In genomic region chr1:41917835-41918449, GRCh38 we compare ENCODE assay signal across 8 cellular contexts. TPM values are rescaled to one million over a fixed set of nuclear protein-coding genes. Genes with fewer than 3 reads are reported as not detected.
A peak's percentile ranks its signal among the peaks of the same experiment; 100 is the strongest.
DNase-seq lines count a peak whose midpoint lies in the region; ATAC-seq lines count a peak whose summit lies in the region.

No MANE protein-coding gene starts in this region.

- DNase-seq in C1 segment of cervical spinal cord (lab: John Stamatoyannopoulos, UW) (peak in 11 of 14 donors; percentile 28 to 70 (median 41)), HK-2 (ENCODE audit: unreplicated experiment) (peak; percentile 40), T-helper 17 cell (peak in 1 of 3 donors; percentile 46), left colon (peak in 1 of 2 donors; percentile 53)
- DNase-seq in central memory CD8-positive, alpha-beta T cell (ENCODE audit: low spot score in 2 of 2) = no peak
- peak; percentile 43 to 58 for DNase-seq in stimulated activated CD4-positive, alpha-beta T cell treated with anti-CD3 and anti-CD28 coated beads, Interleukin-2, amount 100 ng/mL, for 24 hours

- no peaks in the 10 kb centered on the region for H3K36me3 Mint-ChIP-seq in T-helper 17 cell (ENCODE audit: low read depth)
- H3K36me3 Mint-ChIP-seq in central memory CD8-positive, alpha-beta T cell (ENCODE audit: insufficient read depth) = peaks cover 4% of the 10 kb centered on the region

- H3K4me3 Mint-ChIP-seq in T-helper 17 cell = peak overlapping the region; percentile 92
- peak overlapping the region; percentile 83 for H3K4me3 Mint-ChIP-seq in central memory CD8-positive, alpha-beta T cell

- ATAC-seq in T-helper 17 cell (peak; percentile 20), left colon (peak; percentile 79), HG02884 (IDR thresholded peaks at IDR 0.05; ENCODE audit: unreplicated experiment) (no peak), HG02981 (IDR thresholded peaks at IDR 0.05; ENCODE audit: unreplicated experiment) (no peak)
- no peak for ATAC-seq in central memory CD8-positive, alpha-beta T cell (replicated peaks; ENCODE audit: extremely low read depth, poor library complexity, severe bottlenecking)

- H3K9me3 Mint-ChIP-seq in central memory CD8-positive, alpha-beta T cell = peaks cover 5% of the 10 kb centered on the region

- H3K27ac Mint-ChIP-seq in T-helper 17 cell = peak overlapping the region; percentile 82
- H3K27ac Mint-ChIP-seq in central memory CD8-positive, alpha-beta T cell (ENCODE audit: low read depth) = peak overlapping the region; percentile 92

- no peaks in the 10 kb centered on the region for H3K27me3 Mint-ChIP-seq in T-helper 17 cell
- H3K27me3 Mint-ChIP-seq in central memory CD8-positive, alpha-beta T cell = no peaks in the 10 kb centered on the region

- H3K9me3 ChIP-seq in T-helper 17 cell (ENCODE audit: control insufficient read depth, low read length, poor library complexity, severe bottlenecking) = no peaks in the 10 kb centered on the region

- intact Hi-C loops in left colon (cut with DNase I, micrococcal nuclease) = no loop called here

- H3K4me1 Mint-ChIP-seq in T-helper 17 cell = peaks cover 59% of the 10 kb centered on the region
- H3K4me1 Mint-ChIP-seq in central memory CD8-positive, alpha-beta T cell = peaks cover 62% of the 10 kb centered on the region

RNA-seq across cellular contexts. Expression of gene HIVEP3, which starts 0.8 kb away (rescaled TPM):
- total RNA-seq in T-helper 17 cell (10 to 100 TPM; 11.1 to 13.9 TPM), left colon (1 to 10 TPM; 4.0 to 5.4 TPM)

Comparison
In these comparisons a context has a peak if more than half of its experiments do, and no peak if none do; other contexts are left out.
1. DNase-seq: peak in C1 segment of cervical spinal cord (11 of 14), HK-2 (single experiment) and stimulated activated CD4-positive, alpha-beta T cell treated with anti-CD3 and anti-CD28 coated beads, Interleukin-2, amount 100 ng/mL, for 24 hours (2 of 2); none in central memory CD8-positive, alpha-beta T cell (0 of 2).
2. ATAC-seq: peak in T-helper 17 cell (single experiment) and left colon (single experiment); none in central memory CD8-positive, alpha-beta T cell (single experiment), HG02884 (single experiment) and HG02981 (single experiment).